Comparison of ENCODE assay signal across 10 cellular contexts in genomic region chr14:95526483-95527391, GRCh38. TPM values are rescaled to one million over a fixed set of nuclear protein-coding genes. Genes with fewer than 3 reads are reported as not detected.
DNase-seq lines count a peak whose midpoint lies in the region; ATAC-seq and TF ChIP-seq lines count a peak whose summit lies in the region.
"Had no signal": no experiment of that assay in that cellular context is flagged by ENCODE, and none has a peak within 500 bp of the region (broad histone marks: within the 10 kb centered on the region; RNA-seq: fewer than 3 reads in every experiment).

No MANE protein-coding gene starts in this region.

- no peaks in the 10 kb centered on the region for H3K27me3 ChIP-seq in CD8-positive, alpha-beta memory T cell (ENCODE audit: insufficient read depth, low read length, poor library complexity, severe bottlenecking)
- H3K27me3 ChIP-seq in PC-9 (ENCODE audit: insufficient read depth, low read depth), result no peaks in the 10 kb centered on the region
- no peaks in the 10 kb centered on the region for H3K27me3 ChIP-seq in osteoblast (ENCODE audit: insufficient read depth, low read length)

- no peaks in the 10 kb centered on the region for H3K9me2 ChIP-seq in PC-9 (ENCODE audit: insufficient read depth)

- no TSS peak for BruUV-seq in PC-9 (replicated peaks; lab: Mats Ljungman, UMichigan)

- TF ChIP-seq CTCF in PC-9 (conservative IDR thresholded peaks at IDR 0.05) (no peak), osteoblast (IDR thresholded peaks at IDR 0.05; ENCODE audit: extremely low read depth, low read depth, low read length) (no peak)

- no peak for DNase-seq in CD8-positive, alpha-beta memory T cell
- DNase-seq in PC-9, result no peak
- no peak for DNase-seq in effector memory CD8-positive, alpha-beta T cell
- DNase-seq in osteoblast (ENCODE audit: insufficient read length, low spot score, missing footprints), result no peak
- no peak for DNase-seq in DMS79 treated with DMSO at 0.1 percent for 48 hours (lab: John Stamatoyannopoulos, UW)
- no peak for DNase-seq in DMS153 (lab: John Stamatoyannopoulos, UW)
- DNase-seq: NCI-H2107; stimulated activated CD4-positive, alpha-beta T cell treated with anti-CD3 and anti-CD28 coated beads, Interleukin-2, amount 100 ng/mL, for 48 hours had no signal

- H3K9me3 ChIP-seq in CD8-positive, alpha-beta memory T cell (ENCODE audit: low read length), result no peaks in the 10 kb centered on the region
- no peaks in the 10 kb centered on the region for H3K9me3 ChIP-seq in PC-9 (ENCODE audit: insufficient read depth, low read depth)
- H3K9me3 ChIP-seq in osteoblast (ENCODE audit: low read depth, low read length), result no peaks in the 10 kb centered on the region

- POLR2A ChIA-PET in CD8-positive, alpha-beta memory T cell (lab: Charles Lee), result interaction anchor here (1.3 to 1.5 kb wide), 2 partner anchors 10 to 30 kb away, joined by 3 to 4 read pairs; partner anchors contain the start of gene SYNE3
- POLR2A ChIA-PET in PC-9 (lab: Charles Lee; ENCODE audit: unreplicated experiment), result no interaction called here

- H3K36me3 Mint-ChIP-seq in CD8-positive, alpha-beta memory T cell, result peaks cover 0 to 14% (median 0%) of the 10 kb centered on the region in 3 donors
- H3K36me3 Mint-ChIP-seq in effector memory CD8-positive, alpha-beta T cell (ENCODE audit: insufficient read depth), result peaks cover 8% of the 10 kb centered on the region

- peak overlapping the region; percentile 2 for H3K27ac ChIP-seq in CD8-positive, alpha-beta memory T cell (ENCODE audit: low read depth, low read length)
- peak overlapping the region; percentile 94 for H3K27ac ChIP-seq in PC-9
- peak overlapping the region; percentile 77 for H3K27ac ChIP-seq in osteoblast (ENCODE audit: low read depth, low read length)

- H2AFZ ChIP-seq in PC-9, result no peak overlapping the region
- peak overlapping the region; percentile 47 for H2AFZ ChIP-seq in osteoblast (ENCODE audit: low read length)

- H4K20me1 ChIP-seq in PC-9 (ENCODE audit: insufficient read depth), result no peaks in the 10 kb centered on the region; the same call in 1 of the 2 replicates
- H4K20me1 ChIP-seq in osteoblast (ENCODE audit: insufficient read depth, low read length), result peaks cover 11% of the 10 kb centered on the region

- H3K4me3 Mint-ChIP-seq in CD8-positive, alpha-beta memory T cell, result peak overlapping the region in 1 of 7 donors; percentile 2
- no peak overlapping the region for H3K4me3 Mint-ChIP-seq in effector memory CD8-positive, alpha-beta T cell

- 0 out of 2 replicates have a peak overlapping the region, but pooled peaks have one; percentile 20 for H3K4me2 ChIP-seq in PC-9
- peak overlapping the region; percentile 72 for H3K4me2 ChIP-seq in osteoblast (ENCODE audit: insufficient read depth, low read length)

- peaks cover 48% of the 10 kb centered on the region for H3K4me1 ChIP-seq in CD8-positive, alpha-beta memory T cell (ENCODE audit: insufficient read depth, low read length)
- peaks cover 72% of the 10 kb centered on the region for H3K4me1 ChIP-seq in PC-9 (replicated peaks; ENCODE audit: insufficient read depth)
- H3K4me1 ChIP-seq in osteoblast (ENCODE audit: insufficient read depth, low read length), result peaks cover 65% of the 10 kb centered on the region

- no peak overlapping the region for H3K4me3 ChIP-seq in CD8-positive, alpha-beta memory T cell (ENCODE audit: low read length)
- H3K4me3 ChIP-seq in PC-9, result no peak overlapping the region
- H3K4me3 ChIP-seq in osteoblast (ENCODE audit: insufficient read depth, low read length), result peak overlapping the region; percentile 20

- no peaks in the 10 kb centered on the region for H3K9me3 Mint-ChIP-seq in CD8-positive, alpha-beta memory T cell
- H3K9me3 Mint-ChIP-seq in effector memory CD8-positive, alpha-beta T cell, result no peaks in the 10 kb centered on the region

- no peaks in the 10 kb centered on the region for H3K36me3 ChIP-seq in CD8-positive, alpha-beta memory T cell (ENCODE audit: insufficient read depth, low read length)
- H3K36me3 ChIP-seq in PC-9 (ENCODE audit: low read depth) (peaks cover 2% of the 10 kb centered on the region), osteoblast (ENCODE audit: insufficient read depth, low read length) (no peaks in the 10 kb centered on the region)

- peaks cover 49% of the 10 kb centered on the region for H3F3A ChIP-seq in PC-9 (ENCODE audit: insufficient read depth, low read depth)

- no peaks in the 10 kb centered on the region for H3K27me3 Mint-ChIP-seq in CD8-positive, alpha-beta memory T cell
- H3K27me3 Mint-ChIP-seq in effector memory CD8-positive, alpha-beta T cell, result no peaks in the 10 kb centered on the region

- H3K27ac Mint-ChIP-seq in CD8-positive, alpha-beta memory T cell, result peak overlapping the region in 6 of 8 donors; percentile 36 to 91 (median 66)
- H3K27ac Mint-ChIP-seq in effector memory CD8-positive, alpha-beta T cell, result peak overlapping the region; percentile 11 to 52

- CTCF ChIA-PET in CD8-positive, alpha-beta memory T cell (lab: Charles Lee), result interaction anchor here (0.7 to 4.7 kb wide), 21 partner anchors 8 to 103 kb away, joined by 3 to 110 read pairs (median 5); partner anchors contain the start of genes GLRX5 and SYNE3
- CTCF ChIA-PET in PC-9 (lab: Charles Lee), result no interaction called here

- intact Hi-C loops in PC-9 (cut with micrococcal nuclease; ENCODE audit: unreplicated experiment), result loop anchor here (1.0 kb wide), 1 partner anchor 84 kb away; no protein-coding TSS in a partner anchor

- H3K79me2 ChIP-seq in PC-9 (ENCODE audit: low read depth) (peaks cover 31% of the 10 kb centered on the region), osteoblast (ENCODE audit: insufficient read depth, low read length) (peaks cover 33% of the 10 kb centered on the region)

- peaks cover 52 to 81% (median 69%) of the 10 kb centered on the region in 3 donors for H3K4me1 Mint-ChIP-seq in CD8-positive, alpha-beta memory T cell
- H3K4me1 Mint-ChIP-seq in effector memory CD8-positive, alpha-beta T cell (ENCODE audit: low read depth in 2 of 2), result peaks cover 34 to 35% of the 10 kb centered on the region in 2 donors

- ATAC-seq in effector memory CD8-positive, alpha-beta T cell (replicated peaks), result no peak
- no peak for ATAC-seq in HG03175 (IDR thresholded peaks at IDR 0.05; ENCODE audit: unreplicated experiment)
- ATAC-seq in GM21825 (IDR thresholded peaks at IDR 0.05; ENCODE audit: unreplicated experiment), result no peak

RNA-seq across cellular contexts. Expression of gene GLRX5, which starts 8.1 kb away (rescaled TPM):
- total RNA-seq in CD8-positive, alpha-beta memory T cell, result 10 to 100 TPM; 52.9 to 54.6 TPM
- 72.9 TPM for polyA plus RNA-seq in CD8-positive, alpha-beta memory T cell
- 19.6 and 23.2 TPM in 2 replicates for total RNA-seq in PC-9 (2021)
- 19.9 and 22.7 TPM in 2 replicates for total RNA-seq in osteoblast

RNA-seq across cellular contexts. Expression of gene SYNE3, which starts 10.3 kb away (rescaled TPM):
- total RNA-seq in CD8-positive, alpha-beta memory T cell, result 10 to 100 TPM; 37.6 to 39.7 TPM
- polyA plus RNA-seq in CD8-positive, alpha-beta memory T cell, result 4.3 TPM
- total RNA-seq in PC-9 (2021) (1.5 and 1.9 TPM in 2 replicates), osteoblast (23.9 and 26.8 TPM in 2 replicates)

Comparison
In these comparisons a context has a peak if more than half of its experiments do, and no peak if none do; other contexts are left out.
1. H3K27ac ChIP-seq: peak in every context shown above with its lines; median percentile 94 in PC-9; 77 in osteoblast; 2 in CD8-positive, alpha-beta memory T cell.